Comparison of ENCODE assay signal across 14 cellular contexts in the genomic region with DNA sequence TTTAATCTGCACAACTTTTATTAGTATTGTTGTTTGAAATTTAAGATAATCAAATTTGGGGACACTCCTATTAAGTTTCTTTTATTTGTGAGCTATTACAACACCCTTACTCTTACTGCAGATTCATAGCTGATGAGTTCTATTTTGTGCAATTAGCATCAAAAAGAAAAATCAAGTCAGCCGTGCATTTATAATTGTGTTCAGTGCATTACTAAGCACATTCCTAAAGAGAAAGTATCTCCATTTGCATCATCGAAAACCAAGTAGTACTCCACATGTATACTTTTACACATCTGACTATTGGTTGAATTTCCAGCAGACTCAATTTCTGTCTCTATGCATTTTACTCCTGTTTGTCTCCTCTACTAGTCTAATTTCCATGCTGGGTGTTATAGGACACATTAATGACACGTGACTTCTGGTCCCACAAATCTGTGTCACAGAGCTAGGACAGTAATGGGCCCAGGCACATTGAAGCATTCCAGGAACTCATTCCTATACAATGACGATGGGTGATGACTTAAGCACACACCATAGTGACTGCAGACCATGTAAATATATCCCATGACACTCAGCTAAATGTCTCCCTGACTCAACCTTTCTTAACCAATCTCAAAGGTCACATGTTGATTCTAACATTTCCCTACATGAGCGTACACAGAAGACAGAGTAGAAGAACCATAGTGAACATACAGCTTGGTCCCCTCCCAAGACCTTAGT.
DNase-seq lines count a peak whose midpoint lies in the region; ATAC-seq, FAIRE-seq and TF ChIP-seq lines count a peak whose summit lies in the region.
"Had no signal": no experiment of that assay in that cellular context is flagged by ENCODE, and none has a peak within 500 bp of the region (broad histone marks: within the 10 kb centered on the region; RNA-seq: fewer than 3 reads in every experiment).

No MANE protein-coding gene starts in this region.

- no peak overlapping the region for H2AFZ ChIP-seq in keratinocyte (ENCODE audit: control insufficient read depth, low read length)

- dilution Hi-C loops in keratinocyte (cut with MboI; ENCODE audit: extremely low pct_ligation_motif_present, low sequenced_read_pairs): no loop called here

- no peak overlapping the region for H3K9ac ChIP-seq in keratinocyte (ENCODE audit: control insufficient read depth, extremely low read depth, insufficient read depth, low read length)

- in situ Hi-C loops in astrocyte of the spinal cord (cut with HindIII; ENCODE audit: low sequenced_read_pairs): loop anchor here (25.0 kb wide), 1 partner anchor 894 kb away; a partner anchor contains a TSS

- H3K4me1 ChIP-seq in keratinocyte (ENCODE audit: control insufficient read depth, extremely low read depth, insufficient read depth, low read length): peaks cover 37% of the 10 kb centered on the region

- DNase-seq in AG08396 (ENCODE audit: low spot score): peak; percentile 53
- peak; percentile 99 for DNase-seq in HS-5 (ENCODE audit: low read depth)
- peak; percentile 81 for DNase-seq in astrocyte of the spinal cord (ENCODE audit: low read depth, low spot score)
- peak; percentile 76 for DNase-seq in keratinocyte (ENCODE audit: low read depth, low spot score)
- no peak for DNase-seq in HuH-7 (ENCODE audit: low spot score)
- no peak for DNase-seq in activated CD4-positive, alpha-beta T cell treated with anti-CD3 and anti-CD28 coated beads, Interleukin-2, amount 50 U/mL, for 4 hours
- DNase-seq in NCI-H82 (lab: John Stamatoyannopoulos, UW): no peak
- DNase-seq: hippocampal formation; occipital lobe; OCI-M1; stimulated activated CD4-positive, alpha-beta T cell treated with anti-CD3 and anti-CD28 coated beads, Interleukin-1b, Interleukin-23, amount 100 ng/mL, for 48 hours had no signal

- no peak overlapping the region for H3K4me2 ChIP-seq in keratinocyte (ENCODE audit: control insufficient read depth, extremely low read depth, insufficient read depth, low read depth, low read length)

- no peaks in the 10 kb centered on the region for H3K36me3 ChIP-seq in keratinocyte (ENCODE audit: control insufficient read depth in 2 of 2, extremely low read depth in 1 of 2, insufficient read depth in 2 of 2, low read length in 2 of 2)

- peak overlapping the region; percentile 11 for H3K27ac ChIP-seq in keratinocyte (ENCODE audit: control insufficient read depth, insufficient read depth, low read length)

- FAIRE-seq in keratinocyte (lab: Jason Lieb, UNC): peak; percentile 36

- no peaks in the 10 kb centered on the region for H3K9me1 ChIP-seq in keratinocyte (ENCODE audit: control insufficient read depth, extremely low read depth, insufficient read depth, low read length)

- H3K27me3 ChIP-seq in keratinocyte (ENCODE audit: control insufficient read depth, extremely low read depth, insufficient read depth, low read length): no peaks in the 10 kb centered on the region

- H4K20me1 ChIP-seq in keratinocyte (ENCODE audit: control insufficient read depth, extremely low read depth, insufficient read depth, low read length): no peaks in the 10 kb centered on the region

- TF ChIP-seq CTCF in astrocyte of the spinal cord (IDR thresholded peaks at IDR 0.05; ENCODE audit: low read depth, low read length): no peak
- no peak for TF ChIP-seq CTCF in keratinocyte (optimal IDR thresholded peaks at IDR 0.05 in 1 of 3, IDR thresholded peaks at IDR 0.05 in 1 of 3, conservative IDR thresholded peaks at IDR 0.05 in 1 of 3; ENCODE audit: extremely low read depth in 1 of 3, insufficient read depth in 2 of 3, low read length in 3 of 3)

- H3K4me3 ChIP-seq in astrocyte of the spinal cord (ENCODE audit: low read depth, low read length) (no peak overlapping the region), keratinocyte (ENCODE audit: control insufficient read depth in 2 of 3, extremely low read depth in 1 of 3, insufficient read depth in 2 of 3, low read depth in 1 of 3, low read length in 3 of 3) (no peak overlapping the region)
- H3K4me3 ChIP-seq: lung had no signal

- ATAC-seq in HG03432 (IDR thresholded peaks at IDR 0.05; ENCODE audit: unreplicated experiment): no peak
- ATAC-seq: stimulated activated memory B cell treated with anti-CD40 and anti-IgM and Interleukin-4, amounts not matched to agents 10 μg/mL and 1 μg/mL and 100 μg/mL, for 72 hours had no signal

- no peaks in the 10 kb centered on the region for H3K79me2 ChIP-seq in keratinocyte (ENCODE audit: control insufficient read depth, insufficient read depth, low read length)

- H3K9me3 ChIP-seq in keratinocyte (ENCODE audit: control insufficient read depth, low read depth, low read length): no peaks in the 10 kb centered on the region

Comparison
In these comparisons a context has a peak if more than half of its experiments do, and no peak if none do; other contexts are left out.
1. DNase-seq: peak in AG08396 (single experiment), HS-5 (single experiment), astrocyte of the spinal cord (single experiment) and keratinocyte (single experiment); none in HuH-7 (single experiment), activated CD4-positive, alpha-beta T cell treated with anti-CD3 and anti-CD28 coated beads, Interleukin-2, amount 50 U/mL, for 4 hours (0 of 2) and NCI-H82 (single experiment).